In genomic region chr1:113963281-113963906, GRCh38 we compare ENCODE assay signal across 12 cellular contexts. TPM values are rescaled to one million over a fixed set of nuclear protein-coding genes. Genes with fewer than 3 reads are reported as not detected.
DNase-seq lines count a peak whose midpoint lies in the region; ATAC-seq, FAIRE-seq and TF ChIP-seq lines count a peak whose summit lies in the region.
"Had no signal": no experiment of that assay in that cellular context is flagged by ENCODE, and none has a peak within 500 bp of the region (broad histone marks: within the 10 kb centered on the region; RNA-seq: fewer than 3 reads in every experiment).

No MANE protein-coding gene starts in this region.

- H3K9me3 ChIP-seq in CD8-positive, alpha-beta memory T cell (ENCODE audit: low read length), result no peaks in the 10 kb centered on the region
- H3K9me3 ChIP-seq in K562 (replicated peaks; ENCODE audit: control insufficient read depth, insufficient read depth, low read depth, low read length) (no peaks in the 10 kb centered on the region), liver (ENCODE audit: control insufficient read depth in 4 of 4, low read length in 3 of 4) (no peaks in the 10 kb centered on the region), upper lobe of right lung (no peaks in the 10 kb centered on the region)
- H3K9me3 ChIP-seq: neutrophil, thyroid gland had no signal

- no peaks in the 10 kb centered on the region for H3K27me3 Mint-ChIP-seq in CD8-positive, alpha-beta memory T cell

- peaks cover 16 to 31% (median 27%) of the 10 kb centered on the region in 3 donors for H3K4me1 Mint-ChIP-seq in CD8-positive, alpha-beta memory T cell

- no peak for FAIRE-seq in K562 (lab: Jason Lieb, UNC)

- H3K9me3 Mint-ChIP-seq in CD8-positive, alpha-beta memory T cell, result no peaks in the 10 kb centered on the region

- no peak for TF ChIP-seq EP300 in K562 (IDR thresholded peaks at IDR 0.05; ENCODE audit: low read length)

- H3K4me3 ChIP-seq in CD8-positive, alpha-beta memory T cell (ENCODE audit: low read length), result no peak overlapping the region
- H3K4me3 ChIP-seq in LNCaP clone FGC (ENCODE audit: low read depth, low read length) (no peak overlapping the region), K562 (no peak overlapping the region), liver (ENCODE audit: low read depth in 1 of 3, low read length in 3 of 3) (no peak overlapping the region), upper lobe of right lung (no peak overlapping the region)
- H3K4me3 ChIP-seq: thyroid gland had no signal

- TF ChIP-seq RAD21 in K562 (CRISPR knock-in tag; conservative IDR thresholded peaks at IDR 0.05 in 1 of 2, IDR thresholded peaks at IDR 0.05 in 1 of 2) (peak in 1 of 2 experiments; percentile 25; a peak in 2 of 4 replicates), liver (IDR thresholded peaks at IDR 0.05) (peak; percentile 51 to 65)

- H3K9ac ChIP-seq in K562 (ENCODE audit: insufficient read depth in 1 of 2, low read depth in 2 of 2, low read length in 2 of 2) (no peak overlapping the region), liver (ENCODE audit: low read depth in 1 of 2, low read length in 2 of 2) (no peak overlapping the region)

- H3K36me3 ChIP-seq in CD8-positive, alpha-beta memory T cell (ENCODE audit: insufficient read depth, low read length), result peaks cover 68% of the 10 kb centered on the region
- peaks cover 93% of the 10 kb centered on the region for H3K36me3 ChIP-seq in K562 (ENCODE audit: control insufficient read depth, insufficient read depth, low read length)
- peaks cover 7 to 46% (median 34%) of the 10 kb centered on the region in 4 donors for H3K36me3 ChIP-seq in liver (ENCODE audit: control insufficient read depth in 4 of 4, insufficient read depth in 3 of 4, low read depth in 1 of 4, low read length in 3 of 4)
- peaks cover 84% of the 10 kb centered on the region for H3K36me3 ChIP-seq in upper lobe of right lung

- H3K4me3 Mint-ChIP-seq in CD8-positive, alpha-beta memory T cell, result no peak overlapping the region

- no peaks in the 10 kb centered on the region for H3K27me3 ChIP-seq in CD8-positive, alpha-beta memory T cell (ENCODE audit: insufficient read depth, low read length, poor library complexity, severe bottlenecking)
- H3K27me3 ChIP-seq in K562 (ENCODE audit: control insufficient read depth in 2 of 2, insufficient read depth in 2 of 2, low read length in 2 of 2) (no peaks in the 10 kb centered on the region), liver (ENCODE audit: control insufficient read depth in 4 of 4, insufficient read depth in 4 of 4, low read length in 3 of 4) (no peaks in the 10 kb centered on the region), upper lobe of right lung (no peaks in the 10 kb centered on the region)
- H3K27me3 ChIP-seq: neutrophil, thyroid gland had no signal

- POLR2A ChIA-PET in CD8-positive, alpha-beta memory T cell (lab: Charles Lee), result interaction anchor here (0.5 to 0.8 kb wide), 3 partner anchors 33 to 205 kb away, joined by 3 to 11 read pairs (median 4); no protein-coding TSS in a partner anchor
- POLR2A ChIA-PET in K562 (lab: Yijun Ruan, JAX), result interaction anchor here (0.6 to 1.5 kb wide), 5 partner anchors 7 to 1099 kb away, joined by 3 to 4 read pairs (median 4); no protein-coding TSS in a partner anchor

- peak; percentile 20; the same call in 1 of the 2 replicates for TF ChIP-seq CTCF in LNCaP clone FGC (IDR thresholded peaks at IDR 0.05; ENCODE audit: control insufficient read depth, extremely low read depth, insufficient read depth)
- peak in 2 of 3 experiments; percentile 4 to 41; a peak in 1 of 6 replicates for TF ChIP-seq CTCF in K562 (IDR thresholded peaks at IDR 0.05 in 2 of 3, conservative IDR thresholded peaks at IDR 0.05 in 1 of 3; ENCODE audit: insufficient read depth in 2 of 3, low read depth in 1 of 3, low read length in 3 of 3)
- peak; percentile 8 for TF ChIP-seq CTCF in liver (IDR thresholded peaks at IDR 0.05; ENCODE audit: low read depth, low read length, missing input control)
- TF ChIP-seq CTCF in upper lobe of right lung (IDR thresholded peaks at IDR 0.05), result no peak

- H4K20me1 ChIP-seq in K562 (replicated peaks; ENCODE audit: control insufficient read depth, insufficient read depth, low read length), result no peaks in the 10 kb centered on the region

- H3K27ac ChIP-seq in CD8-positive, alpha-beta memory T cell (ENCODE audit: low read depth, low read length), result no peak overlapping the region
- no peak overlapping the region for H3K27ac ChIP-seq in K562 (ENCODE audit: extremely low read depth, low read depth, low read length)
- no peak overlapping the region for H3K27ac ChIP-seq in liver (ENCODE audit: low read depth in 1 of 2, low read length in 2 of 2)
- H3K27ac ChIP-seq in upper lobe of right lung, result no peak overlapping the region
- H3K27ac ChIP-seq: neutrophil had no signal

- TF ChIP-seq POLR2A in K562 (conservative IDR thresholded peaks at IDR 0.05), result no peak

- intact Hi-C loops in K562 (cut with micrococcal nuclease) (no loop called here), upper lobe of right lung (cut with DNase I) (no loop called here)

- DNase-seq in CD8-positive, alpha-beta memory T cell, result peak in 1 of 5 donors; percentile 31
- no peak for DNase-seq in LNCaP clone FGC (ENCODE audit: low read depth)
- DNase-seq in K562 (ENCODE audit: extremely low read depth in 1 of 4, low spot score in 3 of 4), result no peak
- no peak for DNase-seq in SKM-1 (lab: John Stamatoyannopoulos, UW; ENCODE audit: unreplicated experiment)
- no peak for DNase-seq in upper lobe of right lung
- DNase-seq in activated effector memory CD4-positive, alpha-beta T cell treated with Interleukin-2 at 50 U/mL for 16 hours, result no peak
- DNase-seq: amygdala; OCI-M1; stimulated activated CD4-positive, alpha-beta T cell treated with anti-CD3 and anti-CD28 coated beads, Interleukin-12 subunit alpha, Interleukin-12 subunit beta, amount 100 ng/mL, for 4 hours; thyroid gland had no signal

- H3K4me2 ChIP-seq in K562 (ENCODE audit: insufficient read depth, low read length), result no peak overlapping the region

- ATAC-seq in K562 (0 out of 3 replicates have a peak, but pooled peaks have one; percentile 40), upper lobe of right lung (no peak)

- H2AFZ ChIP-seq in K562 (ENCODE audit: low read depth, low read length), result no peak overlapping the region

- CTCF ChIA-PET in CD8-positive, alpha-beta memory T cell (lab: Charles Lee), result interaction anchor here (0.7 to 2.8 kb wide), 7 partner anchors 10 to 128 kb away, joined by 3 to 19 read pairs (median 6); partner anchors contain the start of genes AP4B1, DCLRE1B and HIPK1
- CTCF ChIA-PET in K562 (lab: Yijun Ruan, JAX; ENCODE audit: low intra/inter-chr PET ratio), result interaction anchor here (1.6 kb wide), 1 partner anchor 127 kb away, joined by 3 read pairs; no protein-coding TSS in a partner anchor

- no peaks in the 10 kb centered on the region for H3K4me1 ChIP-seq in CD8-positive, alpha-beta memory T cell (ENCODE audit: insufficient read depth, low read length)
- H3K4me1 ChIP-seq in K562 (replicated peaks in 1 of 2; ENCODE audit: control insufficient read depth in 2 of 2, insufficient read depth in 2 of 2, low read length in 2 of 2) (no peaks in the 10 kb centered on the region), liver (ENCODE audit: control insufficient read depth in 4 of 4, insufficient read depth in 4 of 4, low read length in 3 of 4) (no peaks in the 10 kb centered on the region), upper lobe of right lung (no peaks in the 10 kb centered on the region)

- peak overlapping the region in 5 of 8 donors; percentile 0 to 83 (median 36) for H3K27ac Mint-ChIP-seq in CD8-positive, alpha-beta memory T cell

- H3K36me3 Mint-ChIP-seq in CD8-positive, alpha-beta memory T cell, result peaks cover 21 to 94% (median 37%) of the 10 kb centered on the region in 3 donors

- WGBS in K562 (ENCODE audit: insufficient coverage, low coverage, missing lambda C conversion rate), result 94% methylated on average over 12 of the region's 12 CpGs
- 94% methylated on average over 12 of the region's 12 CpGs for WGBS in liver

- BruUV-seq in K562 (replicated peaks; lab: Mats Ljungman, UMichigan), result no TSS peak

- in situ Hi-C loops in K562 (cut with MboI), result no loop called here

- no peaks in the 10 kb centered on the region for H3K79me2 ChIP-seq in K562 (ENCODE audit: control insufficient read depth, insufficient read depth, low read length)

- H3K9me1 ChIP-seq in K562 (ENCODE audit: control insufficient read depth, insufficient read depth, low read length), result no peaks in the 10 kb centered on the region

RNA-seq across cellular contexts. Expression of gene OLFML3, which starts 15.9 kb away (rescaled TPM):
- total RNA-seq in CD8-positive, alpha-beta memory T cell, result under 1 TPM; 0.18 to 0.24 TPM
- polyA plus RNA-seq in CD8-positive, alpha-beta memory T cell, result not detected
- 0.28 and 0.65 TPM in 2 replicates for total RNA-seq in K562 (2011; cell fraction: chromatin; rRNA removed; ENCODE audit: low replicate concordance)
- 0.33 TPM in 1 of 2 replicates, not detected in the other for total RNA-seq in K562 (2011; cell fraction: nucleolus; rRNA removed)
- 0.44 and 0.46 TPM in 2 replicates for total RNA-seq in K562 (2011; cell fraction: nucleoplasm; rRNA removed)
- total RNA-seq in K562 (2014; rRNA removed), result not detected in 2 replicates
- 0.07 TPM in 1 of 2 replicates, not detected in the other for total RNA-seq in K562 (2014; rRNA removed; fragmentation: Illumina TruSeq; extraction: Trizol)
- total RNA-seq in K562 (2015; rRNA removed; fragmentation: Illumina TruSeq; extraction: Trizol), result 0.07 and 0.08 TPM in 2 replicates
- total RNA-seq in K562 (2021), result 0.13 and 0.16 TPM in 2 replicates
- polyA plus RNA-seq in K562 (2011; rRNA removed), result not detected in 2 replicates
- 0.03 TPM in 1 of 2 replicates, not detected in the other for polyA plus RNA-seq in K562 (2011; cell fraction: cytosol; rRNA removed)
- polyA plus RNA-seq in K562 (2011; cell fraction: nucleus; rRNA removed), result 0.07 and 0.11 TPM in 2 replicates
- polyA plus RNA-seq in K562 (2012), result not detected in 2 replicates
- not detected in 2 replicates for polyA plus RNA-seq in K562 (2014; fragmentation: Illumina TruSeq; extraction: Trizol)
- polyA plus RNA-seq in K562 (2014; fragmentation: Nextera tagmentation; extraction: Ambion mirVana), result not detected
- not detected in 2 replicates for polyA plus RNA-seq in K562 (2014; rRNA removed)
- polyA minus RNA-seq in K562 (2011; rRNA and poly(A)+ RNA removed), result 0.15 and 0.18 TPM in 2 replicates
- polyA minus RNA-seq in K562 (2011; cell fraction: cytosol; rRNA and poly(A)+ RNA removed), result not detected in 2 replicates
- 0.40 and 0.89 TPM in 2 replicates for polyA minus RNA-seq in K562 (2011; cell fraction: nucleus; rRNA and poly(A)+ RNA removed)
- total RNA-seq in liver, result 10 to 100 TPM; 10.8 to 13.6 TPM
- 10 to 100 TPM in 1 of 2 donors, 1 to 10 TPM in 1; 8.3 to 16.7 TPM for polyA plus RNA-seq in liver
- 43.5 TPM for total RNA-seq in upper lobe of right lung

RNA-seq across cellular contexts. Expression of gene HIPK1, which starts 34.3 kb away (rescaled TPM):
- 10 to 100 TPM; 80.9 to 81.2 TPM for total RNA-seq in CD8-positive, alpha-beta memory T cell
- polyA plus RNA-seq in CD8-positive, alpha-beta memory T cell, result 19.4 TPM
- 87.8 and 103 TPM in 2 replicates for total RNA-seq in K562 (2011; cell fraction: chromatin; rRNA removed; ENCODE audit: low replicate concordance)
- total RNA-seq in K562 (2011; cell fraction: nucleolus; rRNA removed), result 36.9 and 44.0 TPM in 2 replicates
- 51.7 and 52.1 TPM in 2 replicates for total RNA-seq in K562 (2011; cell fraction: nucleoplasm; rRNA removed)
- total RNA-seq in K562 (2014; rRNA removed) (20.2 and 28.3 TPM in 2 replicates), K562 (2014; rRNA removed; fragmentation: Illumina TruSeq; extraction: Trizol) (29.6 and 33.1 TPM in 2 replicates), K562 (2015; rRNA removed; fragmentation: Illumina TruSeq; extraction: Trizol) (28.6 and 29.6 TPM in 2 replicates), K562 (2021) (57.5 and 57.9 TPM in 2 replicates), liver (10 to 100 TPM; 21.0 to 50.2 TPM), upper lobe of right lung (77.8 TPM)
- polyA plus RNA-seq in K562 (2011; rRNA removed) (56.1 and 66.4 TPM in 2 replicates), K562 (2014; fragmentation: Illumina TruSeq; extraction: Trizol) (34.5 and 35.9 TPM in 2 replicates), K562 (2014; fragmentation: Nextera tagmentation; extraction: Ambion mirVana) (10 to 100 TPM in 1 of 2 experiments, 1 to 10 TPM in 1; 10.0 to 10.9 TPM), K562 (2014; rRNA removed) (21.3 and 21.9 TPM in 2 replicates), liver (1 to 10 TPM; 8.7 to 9.2 TPM)
- polyA plus RNA-seq in K562 (2011; cell fraction: cytosol; rRNA removed), result 61.3 and 67.9 TPM in 2 replicates
- 83.1 and 90.0 TPM in 2 replicates for polyA plus RNA-seq in K562 (2011; cell fraction: nucleus; rRNA removed)
- polyA plus RNA-seq in K562 (2012), result 26.4 and 28.7 TPM in 2 replicates
- polyA minus RNA-seq in K562 (2011; rRNA and poly(A)+ RNA removed), result 157 and 177 TPM in 2 replicates
- 66.3 and 89.1 TPM in 2 replicates for polyA minus RNA-seq in K562 (2011; cell fraction: cytosol; rRNA and poly(A)+ RNA removed)
- polyA minus RNA-seq in K562 (2011; cell fraction: nucleus; rRNA and poly(A)+ RNA removed), result 27.6 and 55.2 TPM in 2 replicates

RNA-seq across cellular contexts. Expression of gene DCLRE1B, which starts 58.3 kb away (rescaled TPM):
- 10 to 100 TPM; 31.2 to 32.1 TPM for total RNA-seq in CD8-positive, alpha-beta memory T cell
- 5.1 TPM for polyA plus RNA-seq in CD8-positive, alpha-beta memory T cell
- total RNA-seq in K562 (2011; cell fraction: chromatin; rRNA removed; ENCODE audit: low replicate concordance), result 9.0 and 11.8 TPM in 2 replicates
- total RNA-seq in K562 (2011; cell fraction: nucleolus; rRNA removed), result 8.8 and 8.9 TPM in 2 replicates
- total RNA-seq in K562 (2011; cell fraction: nucleoplasm; rRNA removed), result 8.4 and 10.4 TPM in 2 replicates
- total RNA-seq in K562 (2014; rRNA removed), result 10.6 and 15.8 TPM in 2 replicates
- total RNA-seq in K562 (2014; rRNA removed; fragmentation: Illumina TruSeq; extraction: Trizol), result 17.2 and 19.2 TPM in 2 replicates
- 22.6 and 22.9 TPM in 2 replicates for total RNA-seq in K562 (2015; rRNA removed; fragmentation: Illumina TruSeq; extraction: Trizol)
- total RNA-seq in K562 (2021), result 22.8 and 23.7 TPM in 2 replicates
- 11.0 and 11.7 TPM in 2 replicates for polyA plus RNA-seq in K562 (2011; rRNA removed)
- polyA plus RNA-seq in K562 (2011; cell fraction: cytosol; rRNA removed), result 13.7 and 18.9 TPM in 2 replicates
- 6.8 and 10.7 TPM in 2 replicates for polyA plus RNA-seq in K562 (2011; cell fraction: nucleus; rRNA removed)
- polyA plus RNA-seq in K562 (2012), result 14.8 and 17.9 TPM in 2 replicates
- polyA plus RNA-seq in K562 (2014; fragmentation: Illumina TruSeq; extraction: Trizol), result 25.9 and 28.8 TPM in 2 replicates
- polyA plus RNA-seq in K562 (2014; fragmentation: Nextera tagmentation; extraction: Ambion mirVana), result 10 to 100 TPM; 12.4 to 22.2 TPM
- polyA plus RNA-seq in K562 (2014; rRNA removed), result 14.9 and 18.0 TPM in 2 replicates
- 14.5 and 14.7 TPM in 2 replicates for polyA minus RNA-seq in K562 (2011; rRNA and poly(A)+ RNA removed)
- 10.4 and 16.3 TPM in 2 replicates for polyA minus RNA-seq in K562 (2011; cell fraction: cytosol; rRNA and poly(A)+ RNA removed)
- 5.1 and 7.6 TPM in 2 replicates for polyA minus RNA-seq in K562 (2011; cell fraction: nucleus; rRNA and poly(A)+ RNA removed)
- total RNA-seq in liver, result 1 to 10 TPM; 1.0 to 6.6 TPM
- 1 to 10 TPM in 1 of 2 donors, under 1 TPM in 1; 0.82 to 1.5 TPM for polyA plus RNA-seq in liver
- total RNA-seq in upper lobe of right lung, result 6.6 TPM

RNA-seq across cellular contexts. Expression of gene AP4B1, which starts 58.8 kb away (rescaled TPM):
- 10 to 100 TPM; 33.7 to 36.2 TPM for total RNA-seq in CD8-positive, alpha-beta memory T cell
- 12.1 TPM for polyA plus RNA-seq in CD8-positive, alpha-beta memory T cell
- 103 and 194 TPM in 2 replicates for total RNA-seq in K562 (2011; cell fraction: chromatin; rRNA removed; ENCODE audit: low replicate concordance)
- total RNA-seq in K562 (2011; cell fraction: nucleolus; rRNA removed), result 47.9 and 67.8 TPM in 2 replicates
- 93.6 and 108 TPM in 2 replicates for total RNA-seq in K562 (2011; cell fraction: nucleoplasm; rRNA removed)
- total RNA-seq in K562 (2014; rRNA removed) (15.8 and 20.2 TPM in 2 replicates), K562 (2014; rRNA removed; fragmentation: Illumina TruSeq; extraction: Trizol) (24.6 and 30.4 TPM in 2 replicates), K562 (2015; rRNA removed; fragmentation: Illumina TruSeq; extraction: Trizol) (21.2 and 21.7 TPM in 2 replicates), K562 (2021) (22.2 and 23.8 TPM in 2 replicates), liver (10 to 100 TPM in 1 of 2 donors, 1 to 10 TPM in 1; 9.4 to 10.6 TPM), upper lobe of right lung (16.1 TPM)
- polyA plus RNA-seq in K562 (2011; rRNA removed) (36.5 and 37.3 TPM in 2 replicates), K562 (2014; fragmentation: Illumina TruSeq; extraction: Trizol) (26.7 and 28.5 TPM in 2 replicates), K562 (2014; fragmentation: Nextera tagmentation; extraction: Ambion mirVana) (10 to 100 TPM; 21.9 to 28.2 TPM), K562 (2014; rRNA removed) (26.1 and 32.0 TPM in 2 replicates), liver (1 to 10 TPM; 4.3 to 4.6 TPM)
- 11.8 and 29.3 TPM in 2 replicates for polyA plus RNA-seq in K562 (2011; cell fraction: cytosol; rRNA removed)
- polyA plus RNA-seq in K562 (2011; cell fraction: nucleus; rRNA removed), result 66.6 and 88.6 TPM in 2 replicates
- 19.7 and 20.1 TPM in 2 replicates for polyA plus RNA-seq in K562 (2012)
- 47.9 and 53.5 TPM in 2 replicates for polyA minus RNA-seq in K562 (2011; rRNA and poly(A)+ RNA removed)
- polyA minus RNA-seq in K562 (2011; cell fraction: cytosol; rRNA and poly(A)+ RNA removed), result 15.7 and 16.8 TPM in 2 replicates
- polyA minus RNA-seq in K562 (2011; cell fraction: nucleus; rRNA and poly(A)+ RNA removed), result 24.4 and 47.7 TPM in 2 replicates

Comparison
In these comparisons a context has a peak if more than half of its experiments do, and no peak if none do; other contexts are left out.
1. RNA of gene OLFML3, which starts 15.9 kb away (total RNA-seq): 43.5 TPM in upper lobe of right lung (single experiment) and 10.8 to 13.6 TPM in liver; 0.18 to 0.24 TPM in CD8-positive, alpha-beta memory T cell and 0.07 to 0.65 TPM in K562; every median in the first group is over 4 times any median in the second.